In the genomic region with DNA sequence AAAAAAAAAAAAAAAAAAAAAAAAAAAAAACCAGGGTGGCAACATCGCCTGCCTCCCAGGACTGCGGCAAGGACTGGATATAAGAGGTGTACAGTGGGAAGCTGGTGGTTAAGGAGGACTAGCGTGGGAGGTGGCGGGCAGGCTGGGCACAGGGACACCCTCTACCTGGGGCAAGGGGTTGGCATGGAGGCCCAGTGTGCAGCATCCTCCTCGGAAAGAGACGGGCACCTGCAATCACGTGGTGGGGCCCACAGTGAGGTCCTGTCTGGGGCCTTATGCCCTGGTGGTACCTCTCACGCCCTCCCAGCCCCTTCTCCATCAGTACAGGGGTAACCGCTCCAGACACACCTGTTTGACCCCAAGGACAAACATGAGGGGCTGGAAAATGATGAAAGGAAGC, we compare ENCODE assay signal across 15 cellular contexts. TPM values are rescaled to one million over a fixed set of nuclear protein-coding genes. Genes with fewer than 3 reads are reported as not detected.
A peak's percentile ranks its signal among the peaks of the same experiment; 100 is the strongest.
DNase-seq lines count a peak whose midpoint lies in the region; ATAC-seq and TF ChIP-seq lines count a peak whose summit lies in the region.
"Had no signal": no experiment of that assay in that cellular context is flagged by ENCODE, and none has a peak within 500 bp of the region (broad histone marks: within the 10 kb centered on the region; RNA-seq: fewer than 3 reads in every experiment).

No MANE protein-coding gene starts in this region.

- peaks cover 10% of the 10 kb centered on the region for H3K79me2 ChIP-seq in trophoblast cell (ENCODE audit: control insufficient read depth, insufficient read depth, low read length, poor library complexity)

- H3K4ac ChIP-seq in trophoblast cell (ENCODE audit: low read depth, low read length), result peak overlapping the region; percentile 83

- peaks cover 5% of the 10 kb centered on the region for H3K79me1 ChIP-seq in trophoblast cell (ENCODE audit: low read length)

- TF ChIP-seq POLR2A in gastroesophageal sphincter (IDR thresholded peaks at IDR 0.05), result no peak

- WGBS in heart right ventricle, 2 donors, result 89 to 95% methylated on average over 9 of the region's 9 CpGs
- 95 to 100% methylated on average over 2 to 5 of the region's 9 CpGs for WGBS in gastroesophageal sphincter (ENCODE audit: low coverage in 1 of 2), 2 donors
- WGBS in trophoblast cell (ENCODE audit: extremely low coverage, insufficient coverage, insufficient read length), result no CpG with 5 or more reads among the region's 9 CpGs

- peak overlapping the region; percentile 44 for H2BK120ac ChIP-seq in trophoblast cell (ENCODE audit: insufficient read depth, low read length, poor library complexity)

- ATAC-seq in heart right ventricle (no peak), left ventricle myocardium superior (no peak), gastroesophageal sphincter (no peak), HG03571 (IDR thresholded peaks at IDR 0.05; ENCODE audit: unreplicated experiment) (no peak), GM21825 (IDR thresholded peaks at IDR 0.05; ENCODE audit: unreplicated experiment) (no peak)
- ATAC-seq: activated naive CD4-positive, alpha-beta T cell treated with anti-CD3 and anti-CD28 coated beads, Interleukin-2, amount 50 U/mL, for 72 hours had no signal

- intact Hi-C loops in heart right ventricle (cut with DNase I), result loop anchor here in 1 of 10 donors (2.0 kb wide), 1 partner anchor 26 kb away; no protein-coding TSS in a partner anchor
- intact Hi-C loops in left ventricle myocardium superior (cut with micrococcal nuclease), result no loop called here

- peak overlapping the region; percentile 15 for H2BK5ac ChIP-seq in trophoblast cell (ENCODE audit: low read depth, low read length, poor library complexity)

- peak overlapping the region; percentile 50 for H4K91ac ChIP-seq in trophoblast cell (ENCODE audit: low read depth, low read length)

- H4K8ac ChIP-seq in trophoblast cell (ENCODE audit: low read depth, low read length), result peak overlapping the region; percentile 22

- no peaks in the 10 kb centered on the region for H3K27me3 ChIP-seq in heart right ventricle
- no peaks in the 10 kb centered on the region for H3K27me3 ChIP-seq in gastroesophageal sphincter
- no peaks in the 10 kb centered on the region for H3K27me3 ChIP-seq in trophoblast cell (ENCODE audit: insufficient read depth, low read length)
- H3K27me3 ChIP-seq: thyroid gland had no signal

- peak overlapping the region; percentile 81 for H2AFZ ChIP-seq in trophoblast cell (ENCODE audit: insufficient read depth, low read length, poor library complexity)

- peak overlapping the region; percentile 85 for H2BK12ac ChIP-seq in trophoblast cell (ENCODE audit: low read length)

- peak overlapping the region; percentile 53 for H3K14ac ChIP-seq in trophoblast cell (ENCODE audit: low read length)

- H3K4me2 ChIP-seq in trophoblast cell (ENCODE audit: low read length), result peak overlapping the region; percentile 21

- no peak overlapping the region for H3K4me3 ChIP-seq in heart right ventricle
- H3K4me3 ChIP-seq in gastroesophageal sphincter, result no peak overlapping the region
- peak overlapping the region; percentile 10 for H3K4me3 ChIP-seq in trophoblast cell (ENCODE audit: low read depth, low read length)
- H3K4me3 ChIP-seq: thyroid gland had no signal

- H3K18ac ChIP-seq in trophoblast cell (ENCODE audit: low read length), result peak overlapping the region; percentile 81

- H3K36me3 ChIP-seq in heart right ventricle, result no peaks in the 10 kb centered on the region
- H3K36me3 ChIP-seq in gastroesophageal sphincter, result no peaks in the 10 kb centered on the region
- H3K36me3 ChIP-seq in trophoblast cell (ENCODE audit: control insufficient read depth in 1 of 2, insufficient read depth in 2 of 2, low read length in 2 of 2), result peaks cover 0 to 4% of the 10 kb centered on the region in 2 experiments
- H3K36me3 ChIP-seq: thyroid gland had no signal

- no peak overlapping the region for H4K12ac ChIP-seq in trophoblast cell (ENCODE audit: low read depth, low read length)

- peaks cover 16 to 89% (median 75%) of the 10 kb centered on the region in 9 donors for H3K4me1 ChIP-seq in heart right ventricle
- peaks cover 0 to 75% (median 20%) of the 10 kb centered on the region in 3 donors for H3K4me1 ChIP-seq in gastroesophageal sphincter
- peaks cover 13 to 24% of the 10 kb centered on the region in 2 experiments for H3K4me1 ChIP-seq in trophoblast cell (ENCODE audit: control insufficient read depth in 1 of 2, insufficient read depth in 2 of 2, low read length in 2 of 2)

- peak overlapping the region in 9 of 10 donors; percentile 43 to 82 (median 75) for H3K27ac ChIP-seq in heart right ventricle
- H3K27ac ChIP-seq in gastroesophageal sphincter, result peak overlapping the region in 3 of 4 donors; percentile 36 to 73 (median 65)
- peak overlapping the region; percentile 69 for H3K27ac ChIP-seq in trophoblast cell (ENCODE audit: low read depth, low read length)

- no peak overlapping the region for H3K23ac ChIP-seq in trophoblast cell (ENCODE audit: low read length)

- peak overlapping the region; percentile 60 for H2AK5ac ChIP-seq in trophoblast cell (ENCODE audit: low read length)

- DNase-seq in heart right ventricle, result no peak
- DNase-seq in left ventricle myocardium superior, result no peak
- DNase-seq in trophoblast cell, result no peak
- peak; percentile 35 for DNase-seq in ureter (ENCODE audit: low spot score)
- DNase-seq in NCI-H526 treated with DMSO at 0.1 percent for 48 hours (lab: John Stamatoyannopoulos, UW), result no peak
- DNase-seq: activated T-cell treated with anti-CD3 and anti-CD28 coated beads, Interleukin-2, amount 50 U/mL, for 24 hours; CD4-positive, alpha-beta memory T cell; glutamatergic neuron; naive B cell; NCI-H187 treated with DMSO at 0.1 percent for 48 hours; thyroid gland had no signal

- TF ChIP-seq CTCF in heart right ventricle (IDR thresholded peaks at IDR 0.05) (no peak), gastroesophageal sphincter (IDR thresholded peaks at IDR 0.05) (no peak)

- no peak overlapping the region for H3K9ac ChIP-seq in trophoblast cell (ENCODE audit: low read length)

- H3K9me3 ChIP-seq in heart right ventricle (no peaks in the 10 kb centered on the region), gastroesophageal sphincter (no peaks in the 10 kb centered on the region), trophoblast cell (ENCODE audit: insufficient read depth, low read depth, low read length) (peaks cover 3% of the 10 kb centered on the region)
- H3K9me3 ChIP-seq: thyroid gland had no signal

- no peak for TF ChIP-seq EP300 in gastroesophageal sphincter (IDR thresholded peaks at IDR 0.05)

RNA-seq across cellular contexts. Expression of a gene that starts 27.9 kb away (rescaled TPM):
- 10 to 100 TPM; 12.3 to 65.0 (median 20.3) TPM for total RNA-seq in heart right ventricle
- 10 to 100 TPM in 1 of 2 donors, 1 to 10 TPM in 1; 7.8 to 19.1 TPM for polyA plus RNA-seq in heart right ventricle
- 18.5 TPM for total RNA-seq in left ventricle myocardium superior
- 10 to 100 TPM; 19.9 to 95.9 (median 60.9) TPM for total RNA-seq in gastroesophageal sphincter
- 194 and 203 TPM in 2 replicates for polyA plus RNA-seq in trophoblast cell (2013)
- total RNA-seq in ureter, result 20.2 TPM
- total RNA-seq: CD4-positive, alpha-beta memory T cell had no signal
